Comparison of ENCODE assay signal across 10 cellular contexts in genomic region chr2:234136461-234136860, GRCh38.
DNase-seq lines count a peak whose midpoint lies in the region; ATAC-seq, FAIRE-seq and TF ChIP-seq lines count a peak whose summit lies in the region.
"Had no signal": no experiment of that assay in that cellular context is flagged by ENCODE, and none has a peak within 500 bp of the region (broad histone marks: within the 10 kb centered on the region; RNA-seq: fewer than 3 reads in every experiment).

No MANE protein-coding gene starts in this region.

- DNase-seq in A172 (ENCODE audit: low spot score) (peak; percentile 66), D721Med (ENCODE audit: insufficient read length, low spot score) (no peak), T1000 (lab: John Stamatoyannopoulos, UW) (no peak), vagina (ENCODE audit: extremely low spot score in 2 of 2) (no peak)
- DNase-seq in T-helper 2 cell treated with Interferon-gamma antibody and Interleukin-4, amounts not matched to agents 5 μg/mL and 100 μg/mL, for 36 hours (ENCODE audit: low spot score): no peak

- peak; percentile 17 for ATAC-seq in esophagus mucosa
- ATAC-seq in GM18519 (IDR thresholded peaks at IDR 0.05; ENCODE audit: low FRiP score, unreplicated experiment): no peak

- peak overlapping the region; percentile 18 for H3K4me3 Mint-ChIP-seq in T-helper 2 cell treated with Interferon-gamma antibody and Interleukin-4, amounts not matched to agents 5 μg/mL and 100 μg/mL, for 36 hours

- no peak for FAIRE-seq in D721Med (lab: Jason Lieb, UNC)

- H3K36me3 ChIP-seq in vagina: no peaks in the 10 kb centered on the region
- H3K36me3 ChIP-seq: prostate gland had no signal

- H3K9me3 ChIP-seq in vagina: no peaks in the 10 kb centered on the region
- H3K9me3 ChIP-seq: prostate gland had no signal

- H3K9me3 Mint-ChIP-seq in T-helper 2 cell treated with Interferon-gamma antibody and Interleukin-4, amounts not matched to agents 5 μg/mL and 100 μg/mL, for 36 hours: no peaks in the 10 kb centered on the region
- H3K9me3 Mint-ChIP-seq: activated T-helper 2 cell treated with anti-CD3 and anti-CD28 coated beads, Interferon-gamma antibody, Interleukin-2, Interleukin-4, amounts not matched to agents 10 μg/mL and 5 μg/mL and 100 μg/mL, durations not matched to agents 14 hours and 24 hours and 36 hours had no signal

- no peaks in the 10 kb centered on the region for H3K4me1 ChIP-seq in vagina
- H3K4me1 ChIP-seq: prostate gland had no signal

- peaks cover 6% of the 10 kb centered on the region for H3K27me3 Mint-ChIP-seq in T-helper 2 cell treated with Interferon-gamma antibody and Interleukin-4, amounts not matched to agents 5 μg/mL and 100 μg/mL, for 36 hours (ENCODE audit: low read depth)

- TF ChIP-seq POLR2A in vagina (IDR thresholded peaks at IDR 0.05): no peak

- H3K27me3 ChIP-seq in vagina: no peaks in the 10 kb centered on the region

- no peak overlapping the region for H3K27ac ChIP-seq in vagina
- H3K27ac ChIP-seq: prostate gland had no signal

- no peak overlapping the region for H3K4me3 ChIP-seq in vagina
- H3K4me3 ChIP-seq: prostate gland had no signal

- H3K4me1 Mint-ChIP-seq in T-helper 2 cell treated with Interferon-gamma antibody and Interleukin-4, amounts not matched to agents 5 μg/mL and 100 μg/mL, for 36 hours (ENCODE audit: low read depth): peaks cover 24% of the 10 kb centered on the region

- H3K27ac Mint-ChIP-seq in T-helper 2 cell treated with Interferon-gamma antibody and Interleukin-4, amounts not matched to agents 5 μg/mL and 100 μg/mL, for 36 hours: peak overlapping the region; percentile 56
- H3K27ac Mint-ChIP-seq: activated T-helper 2 cell treated with anti-CD3 and anti-CD28 coated beads, Interferon-gamma antibody, Interleukin-2, Interleukin-4, amounts not matched to agents 10 μg/mL and 5 μg/mL and 100 μg/mL, durations not matched to agents 14 hours and 24 hours and 36 hours had no signal

- no peaks in the 10 kb centered on the region for H3K36me3 Mint-ChIP-seq in T-helper 2 cell treated with Interferon-gamma antibody and Interleukin-4, amounts not matched to agents 5 μg/mL and 100 μg/mL, for 36 hours (ENCODE audit: low read depth)

- TF ChIP-seq CTCF in GM12872 (IDR thresholded peaks at IDR 0.05; ENCODE audit: insufficient read depth, low read depth, low read length): 0 out of 3 replicates have a peak, but pooled peaks have one; percentile 21
- no peak for TF ChIP-seq CTCF in D721Med (IDR thresholded peaks at IDR 0.05; ENCODE audit: insufficient read depth, missing control alignments)
- no peak for TF ChIP-seq CTCF in vagina (IDR thresholded peaks at IDR 0.05)

- intact Hi-C loops in vagina (cut with DNase I): no loop called here
